1 cellular context compared by ENCODE assay signal in genomic region chr16:22355487-22355908, GRCh38.
TF ChIP-seq lines count a peak whose summit lies in the region.

No MANE protein-coding gene starts in this region.

TF ChIP-seq in GM12878, 131 proteins besides CTCF, POLR2A, EP300 and RAD21 (continued from another document):
- TF ChIP-seq, protein P1, sequence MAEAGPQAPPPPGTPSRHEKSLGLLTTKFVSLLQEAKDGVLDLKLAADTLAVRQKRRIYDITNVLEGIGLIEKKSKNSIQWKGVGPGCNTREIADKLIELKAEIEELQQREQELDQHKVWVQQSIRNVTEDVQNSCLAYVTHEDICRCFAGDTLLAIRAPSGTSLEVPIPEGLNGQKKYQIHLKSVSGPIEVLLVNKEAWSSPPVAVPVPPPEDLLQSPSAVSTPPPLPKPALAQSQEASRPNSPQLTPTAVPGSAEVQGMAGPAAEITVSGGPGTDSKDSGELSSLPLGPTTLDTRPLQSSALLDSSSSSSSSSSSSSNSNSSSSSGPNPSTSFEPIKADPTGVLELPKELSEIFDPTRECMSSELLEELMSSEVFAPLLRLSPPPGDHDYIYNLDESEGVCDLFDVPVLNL (IDR thresholded peaks at IDR 0.05; ENCODE audit: low read depth, low read length), result no peak
- no peak for TF ChIP-seq CREB1 (IDR thresholded peaks at IDR 0.05; ENCODE audit: low read depth)
